Comparison of ENCODE assay signal across 1 cellular context in genomic region chr1:164774819-164775654, GRCh38.
TF ChIP-seq lines count a peak whose summit lies in the region.

No MANE protein-coding gene starts in this region.

TF ChIP-seq in K562, 482 proteins besides CTCF, POLR2A, EP300 and RAD21 (continued from another document):
- TF ChIP-seq, protein P1, sequence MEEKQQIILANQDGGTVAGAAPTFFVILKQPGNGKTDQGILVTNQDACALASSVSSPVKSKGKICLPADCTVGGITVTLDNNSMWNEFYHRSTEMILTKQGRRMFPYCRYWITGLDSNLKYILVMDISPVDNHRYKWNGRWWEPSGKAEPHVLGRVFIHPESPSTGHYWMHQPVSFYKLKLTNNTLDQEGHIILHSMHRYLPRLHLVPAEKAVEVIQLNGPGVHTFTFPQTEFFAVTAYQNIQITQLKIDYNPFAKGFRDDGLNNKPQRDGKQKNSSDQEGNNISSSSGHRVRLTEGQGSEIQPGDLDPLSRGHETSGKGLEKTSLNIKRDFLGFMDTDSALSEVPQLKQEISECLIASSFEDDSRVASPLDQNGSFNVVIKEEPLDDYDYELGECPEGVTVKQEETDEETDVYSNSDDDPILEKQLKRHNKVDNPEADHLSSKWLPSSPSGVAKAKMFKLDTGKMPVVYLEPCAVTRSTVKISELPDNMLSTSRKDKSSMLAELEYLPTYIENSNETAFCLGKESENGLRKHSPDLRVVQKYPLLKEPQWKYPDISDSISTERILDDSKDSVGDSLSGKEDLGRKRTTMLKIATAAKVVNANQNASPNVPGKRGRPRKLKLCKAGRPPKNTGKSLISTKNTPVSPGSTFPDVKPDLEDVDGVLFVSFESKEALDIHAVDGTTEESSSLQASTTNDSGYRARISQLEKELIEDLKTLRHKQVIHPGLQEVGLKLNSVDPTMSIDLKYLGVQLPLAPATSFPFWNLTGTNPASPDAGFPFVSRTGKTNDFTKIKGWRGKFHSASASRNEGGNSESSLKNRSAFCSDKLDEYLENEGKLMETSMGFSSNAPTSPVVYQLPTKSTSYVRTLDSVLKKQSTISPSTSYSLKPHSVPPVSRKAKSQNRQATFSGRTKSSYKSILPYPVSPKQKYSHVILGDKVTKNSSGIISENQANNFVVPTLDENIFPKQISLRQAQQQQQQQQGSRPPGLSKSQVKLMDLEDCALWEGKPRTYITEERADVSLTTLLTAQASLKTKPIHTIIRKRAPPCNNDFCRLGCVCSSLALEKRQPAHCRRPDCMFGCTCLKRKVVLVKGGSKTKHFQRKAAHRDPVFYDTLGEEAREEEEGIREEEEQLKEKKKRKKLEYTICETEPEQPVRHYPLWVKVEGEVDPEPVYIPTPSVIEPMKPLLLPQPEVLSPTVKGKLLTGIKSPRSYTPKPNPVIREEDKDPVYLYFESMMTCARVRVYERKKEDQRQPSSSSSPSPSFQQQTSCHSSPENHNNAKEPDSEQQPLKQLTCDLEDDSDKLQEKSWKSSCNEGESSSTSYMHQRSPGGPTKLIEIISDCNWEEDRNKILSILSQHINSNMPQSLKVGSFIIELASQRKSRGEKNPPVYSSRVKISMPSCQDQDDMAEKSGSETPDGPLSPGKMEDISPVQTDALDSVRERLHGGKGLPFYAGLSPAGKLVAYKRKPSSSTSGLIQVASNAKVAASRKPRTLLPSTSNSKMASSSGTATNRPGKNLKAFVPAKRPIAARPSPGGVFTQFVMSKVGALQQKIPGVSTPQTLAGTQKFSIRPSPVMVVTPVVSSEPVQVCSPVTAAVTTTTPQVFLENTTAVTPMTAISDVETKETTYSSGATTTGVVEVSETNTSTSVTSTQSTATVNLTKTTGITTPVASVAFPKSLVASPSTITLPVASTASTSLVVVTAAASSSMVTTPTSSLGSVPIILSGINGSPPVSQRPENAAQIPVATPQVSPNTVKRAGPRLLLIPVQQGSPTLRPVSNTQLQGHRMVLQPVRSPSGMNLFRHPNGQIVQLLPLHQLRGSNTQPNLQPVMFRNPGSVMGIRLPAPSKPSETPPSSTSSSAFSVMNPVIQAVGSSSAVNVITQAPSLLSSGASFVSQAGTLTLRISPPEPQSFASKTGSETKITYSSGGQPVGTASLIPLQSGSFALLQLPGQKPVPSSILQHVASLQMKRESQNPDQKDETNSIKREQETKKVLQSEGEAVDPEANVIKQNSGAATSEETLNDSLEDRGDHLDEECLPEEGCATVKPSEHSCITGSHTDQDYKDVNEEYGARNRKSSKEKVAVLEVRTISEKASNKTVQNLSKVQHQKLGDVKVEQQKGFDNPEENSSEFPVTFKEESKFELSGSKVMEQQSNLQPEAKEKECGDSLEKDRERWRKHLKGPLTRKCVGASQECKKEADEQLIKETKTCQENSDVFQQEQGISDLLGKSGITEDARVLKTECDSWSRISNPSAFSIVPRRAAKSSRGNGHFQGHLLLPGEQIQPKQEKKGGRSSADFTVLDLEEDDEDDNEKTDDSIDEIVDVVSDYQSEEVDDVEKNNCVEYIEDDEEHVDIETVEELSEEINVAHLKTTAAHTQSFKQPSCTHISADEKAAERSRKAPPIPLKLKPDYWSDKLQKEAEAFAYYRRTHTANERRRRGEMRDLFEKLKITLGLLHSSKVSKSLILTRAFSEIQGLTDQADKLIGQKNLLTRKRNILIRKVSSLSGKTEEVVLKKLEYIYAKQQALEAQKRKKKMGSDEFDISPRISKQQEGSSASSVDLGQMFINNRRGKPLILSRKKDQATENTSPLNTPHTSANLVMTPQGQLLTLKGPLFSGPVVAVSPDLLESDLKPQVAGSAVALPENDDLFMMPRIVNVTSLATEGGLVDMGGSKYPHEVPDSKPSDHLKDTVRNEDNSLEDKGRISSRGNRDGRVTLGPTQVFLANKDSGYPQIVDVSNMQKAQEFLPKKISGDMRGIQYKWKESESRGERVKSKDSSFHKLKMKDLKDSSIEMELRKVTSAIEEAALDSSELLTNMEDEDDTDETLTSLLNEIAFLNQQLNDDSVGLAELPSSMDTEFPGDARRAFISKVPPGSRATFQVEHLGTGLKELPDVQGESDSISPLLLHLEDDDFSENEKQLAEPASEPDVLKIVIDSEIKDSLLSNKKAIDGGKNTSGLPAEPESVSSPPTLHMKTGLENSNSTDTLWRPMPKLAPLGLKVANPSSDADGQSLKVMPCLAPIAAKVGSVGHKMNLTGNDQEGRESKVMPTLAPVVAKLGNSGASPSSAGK (IDR thresholded peaks at IDR 0.05): no peak
- TF ChIP-seq SOX6 (IDR thresholded peaks at IDR 0.05) (peak; percentile 73), SREBF2 (CRISPR knock-in tag; IDR thresholded peaks at IDR 0.05) (no peak), ZNF274 (IDR thresholded peaks at IDR 0.05; ENCODE audit: borderline replicate concordance, low read depth, low read length) (no peak), ZNF644 (tag; IDR thresholded peaks at IDR 0.05; ENCODE audit: low read depth) (no peak), PTRF (tag; IDR thresholded peaks at IDR 0.05) (no peak), ZFP36 (IDR thresholded peaks at IDR 0.05; ENCODE audit: low read depth, low read length, partially characterized antibody) (no peak), RBM39 (optimal IDR thresholded peaks at IDR 0.05; ENCODE audit: low read depth, low read length) (no peak)
- TF ChIP-seq, protein P2, sequence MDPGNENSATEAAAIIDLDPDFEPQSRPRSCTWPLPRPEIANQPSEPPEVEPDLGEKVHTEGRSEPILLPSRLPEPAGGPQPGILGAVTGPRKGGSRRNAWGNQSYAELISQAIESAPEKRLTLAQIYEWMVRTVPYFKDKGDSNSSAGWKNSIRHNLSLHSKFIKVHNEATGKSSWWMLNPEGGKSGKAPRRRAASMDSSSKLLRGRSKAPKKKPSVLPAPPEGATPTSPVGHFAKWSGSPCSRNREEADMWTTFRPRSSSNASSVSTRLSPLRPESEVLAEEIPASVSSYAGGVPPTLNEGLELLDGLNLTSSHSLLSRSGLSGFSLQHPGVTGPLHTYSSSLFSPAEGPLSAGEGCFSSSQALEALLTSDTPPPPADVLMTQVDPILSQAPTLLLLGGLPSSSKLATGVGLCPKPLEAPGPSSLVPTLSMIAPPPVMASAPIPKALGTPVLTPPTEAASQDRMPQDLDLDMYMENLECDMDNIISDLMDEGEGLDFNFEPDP (CRISPR knock-in tag; IDR thresholded peaks at IDR 0.05): no peak
- TF ChIP-seq, protein P3, sequence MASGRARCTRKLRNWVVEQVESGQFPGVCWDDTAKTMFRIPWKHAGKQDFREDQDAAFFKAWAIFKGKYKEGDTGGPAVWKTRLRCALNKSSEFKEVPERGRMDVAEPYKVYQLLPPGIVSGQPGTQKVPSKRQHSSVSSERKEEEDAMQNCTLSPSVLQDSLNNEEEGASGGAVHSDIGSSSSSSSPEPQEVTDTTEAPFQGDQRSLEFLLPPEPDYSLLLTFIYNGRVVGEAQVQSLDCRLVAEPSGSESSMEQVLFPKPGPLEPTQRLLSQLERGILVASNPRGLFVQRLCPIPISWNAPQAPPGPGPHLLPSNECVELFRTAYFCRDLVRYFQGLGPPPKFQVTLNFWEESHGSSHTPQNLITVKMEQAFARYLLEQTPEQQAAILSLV (tag; IDR thresholded peaks at IDR 0.05): no peak
